ENCODE assay signal across 10 cellular contexts in the genomic region with DNA sequence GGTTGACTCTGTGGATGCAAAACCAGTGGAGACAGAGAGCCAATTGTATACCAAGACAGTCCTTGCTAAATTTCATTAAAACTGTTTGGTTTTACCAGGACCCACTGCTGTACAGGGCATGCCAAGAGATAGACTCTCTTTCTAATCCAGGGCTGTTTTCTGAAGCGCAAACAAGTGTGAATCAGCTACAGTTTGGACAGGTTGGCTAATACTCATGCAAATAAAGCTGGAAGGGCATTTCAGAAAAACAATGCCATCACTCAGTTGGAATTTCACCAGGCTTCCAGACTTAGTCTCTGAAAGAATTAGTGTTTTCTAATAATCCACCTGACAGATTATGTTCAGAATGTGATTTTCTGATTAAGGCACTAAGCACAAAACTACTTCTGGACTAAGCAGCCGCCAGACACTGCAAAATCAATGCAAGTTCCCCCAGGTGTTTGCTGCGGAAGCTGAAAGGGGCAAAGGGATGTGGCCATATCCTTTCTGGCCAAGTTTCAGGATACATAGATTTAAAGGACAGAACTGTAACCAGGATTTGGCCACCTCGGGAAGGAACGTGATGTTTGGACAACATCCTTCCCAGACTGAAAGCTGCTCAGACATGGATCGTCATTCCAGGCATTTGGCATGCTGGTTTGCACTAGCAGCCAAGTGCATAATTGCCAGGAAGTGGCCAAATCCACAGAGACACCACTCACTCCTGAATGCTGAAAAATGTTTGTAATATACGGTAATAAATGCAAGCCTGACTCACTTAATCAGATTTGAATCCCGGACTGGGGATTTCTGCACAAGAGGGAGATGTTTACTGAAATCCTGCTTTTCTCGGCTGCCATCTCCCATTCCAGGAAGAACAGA. TPM values are rescaled to one million over a fixed set of nuclear protein-coding genes. Genes with fewer than 3 reads are reported as not detected.
DNase-seq lines count a peak whose midpoint lies in the region; ATAC-seq, FAIRE-seq and TF ChIP-seq lines count a peak whose summit lies in the region.
"Had no signal": no experiment of that assay in that cellular context is flagged by ENCODE, and none has a peak within 500 bp of the region (broad histone marks: within the 10 kb centered on the region; RNA-seq: fewer than 3 reads in every experiment).

No MANE protein-coding gene starts in this region.

- TF ChIP-seq CTCF in fibroblast of pulmonary artery (IDR thresholded peaks at IDR 0.05; ENCODE audit: low read length, missing control alignments) (no peak), D721Med (IDR thresholded peaks at IDR 0.05; ENCODE audit: insufficient read depth, missing control alignments) (no peak)

- DNase-seq in Daoy (ENCODE audit: low read depth), result peak; percentile 81
- DNase-seq in fibroblast of pulmonary artery (ENCODE audit: low read depth), result peak; percentile 81
- DNase-seq in posterior vena cava (ENCODE audit: low spot score), result peak; percentile 87
- no peak for DNase-seq in T-helper 2 cell
- DNase-seq in HT-29 (ENCODE audit: low spot score), result no peak
- DNase-seq in D721Med (ENCODE audit: insufficient read length, low spot score), result no peak
- no peak for DNase-seq in HK-2 (ENCODE audit: unreplicated experiment)
- DNase-seq: Caco-2, SHP77 treated with DMSO at 0.1 percent for 48 hours had no signal

- ATAC-seq in SK-N-SH treated with all-trans-retinoic acid at 6 μM for 48 hours, result peak; percentile 49

- intact Hi-C loops in posterior vena cava (cut with DNase I), result no loop called here

- H3K4me3 ChIP-seq in fibroblast of pulmonary artery (replicated peaks; ENCODE audit: low read depth, low read length), result no peak overlapping the region

- FAIRE-seq in D721Med (lab: Jason Lieb, UNC), result no peak

TF ChIP-seq in SK-N-SH treated with all-trans-retinoic acid at 6 μM for 48 hours, 23 proteins besides CTCF, POLR2A, EP300 and RAD21:
- TF ChIP-seq ZNF565 (CRISPR knock-in tag; conservative IDR thresholded peaks at IDR 0.05; ENCODE audit: low read depth) (no peak), ZC3H10 (CRISPR knock-in tag; IDR thresholded peaks at IDR 0.05) (no peak), ISL1 (CRISPR knock-in tag; IDR thresholded peaks at IDR 0.05) (peak; percentile 65), CSDC2 (CRISPR knock-in tag; IDR thresholded peaks at IDR 0.05) (no peak), BACH2 (CRISPR knock-in tag; IDR thresholded peaks at IDR 0.05; ENCODE audit: borderline replicate concordance) (no peak)
- TF ChIP-seq, protein P1, sequence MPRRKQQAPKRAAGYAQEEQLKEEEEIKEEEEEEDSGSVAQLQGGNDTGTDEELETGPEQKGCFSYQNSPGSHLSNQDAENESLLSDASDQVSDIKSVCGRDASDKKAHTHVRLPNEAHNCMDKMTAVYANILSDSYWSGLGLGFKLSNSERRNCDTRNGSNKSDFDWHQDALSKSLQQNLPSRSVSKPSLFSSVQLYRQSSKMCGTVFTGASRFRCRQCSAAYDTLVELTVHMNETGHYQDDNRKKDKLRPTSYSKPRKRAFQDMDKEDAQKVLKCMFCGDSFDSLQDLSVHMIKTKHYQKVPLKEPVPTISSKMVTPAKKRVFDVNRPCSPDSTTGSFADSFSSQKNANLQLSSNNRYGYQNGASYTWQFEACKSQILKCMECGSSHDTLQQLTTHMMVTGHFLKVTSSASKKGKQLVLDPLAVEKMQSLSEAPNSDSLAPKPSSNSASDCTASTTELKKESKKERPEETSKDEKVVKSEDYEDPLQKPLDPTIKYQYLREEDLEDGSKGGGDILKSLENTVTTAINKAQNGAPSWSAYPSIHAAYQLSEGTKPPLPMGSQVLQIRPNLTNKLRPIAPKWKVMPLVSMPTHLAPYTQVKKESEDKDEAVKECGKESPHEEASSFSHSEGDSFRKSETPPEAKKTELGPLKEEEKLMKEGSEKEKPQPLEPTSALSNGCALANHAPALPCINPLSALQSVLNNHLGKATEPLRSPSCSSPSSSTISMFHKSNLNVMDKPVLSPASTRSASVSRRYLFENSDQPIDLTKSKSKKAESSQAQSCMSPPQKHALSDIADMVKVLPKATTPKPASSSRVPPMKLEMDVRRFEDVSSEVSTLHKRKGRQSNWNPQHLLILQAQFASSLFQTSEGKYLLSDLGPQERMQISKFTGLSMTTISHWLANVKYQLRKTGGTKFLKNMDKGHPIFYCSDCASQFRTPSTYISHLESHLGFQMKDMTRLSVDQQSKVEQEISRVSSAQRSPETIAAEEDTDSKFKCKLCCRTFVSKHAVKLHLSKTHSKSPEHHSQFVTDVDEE (CRISPR knock-in tag; IDR thresholded peaks at IDR 0.05), result no peak

RNA-seq across cellular contexts. Expression of a gene that starts 32.0 kb away (rescaled TPM):
- 130 and 190 TPM in 2 replicates for total RNA-seq in Daoy (2014; rRNA removed; shearing (Covaris generic))
- total RNA-seq in posterior vena cava, result 1 to 10 TPM; 1.4 to 3.4 TPM
- total RNA-seq in HT-29 (2014; rRNA removed; shearing (Covaris generic)), result 28.7 and 31.5 TPM in 2 replicates

Comparison
In these comparisons a context has a peak if more than half of its experiments do, and no peak if none do; other contexts are left out.
1. DNase-seq: peak in Daoy (single experiment), fibroblast of pulmonary artery (single experiment) and posterior vena cava (single experiment); none in T-helper 2 cell (0 of 5), HT-29 (single experiment), D721Med (single experiment) and HK-2 (single experiment).